ENCODE assay signal across 16 cellular contexts in genomic region chr11:120532511-120533196, GRCh38. TPM values are rescaled to one million over a fixed set of nuclear protein-coding genes. Genes with fewer than 3 reads are reported as not detected.
DNase-seq lines count a peak whose midpoint lies in the region; TF ChIP-seq lines count a peak whose summit lies in the region.
"Had no signal": no experiment of that assay in that cellular context is flagged by ENCODE, and none has a peak within 500 bp of the region (broad histone marks: within the 10 kb centered on the region; RNA-seq: fewer than 3 reads in every experiment).

No MANE protein-coding gene starts in this region.

- H3K9me3 Mint-ChIP-seq in nephron = no peaks in the 10 kb centered on the region
- H3K9me3 Mint-ChIP-seq: activated CD4-positive, alpha-beta T cell treated with anti-CD3 and anti-CD28 coated beads, Interleukin-2, amount 10 ng/mL, durations not matched to agents 24 days and 14 days had no signal

- CTCF ChIA-PET in AG04449 (lab: Yijun Ruan, JAX) = interaction anchor here (1.0 to 2.7 kb wide), 3 partner anchors 11 to 153 kb away, joined by 3 to 9 read pairs (median 3); no protein-coding TSS in a partner anchor
- CTCF ChIA-PET in RWPE1 (lab: Yijun Ruan, JAX) = no interaction called here

- H3K4me3 ChIP-seq in AG04449 (ENCODE audit: low read depth, low read length) = peak overlapping the region; percentile 2
- H3K4me3 ChIP-seq in cardiac fibroblast (replicated peaks in 1 of 2; ENCODE audit: low read depth in 2 of 2, low read length in 2 of 2) = no peak overlapping the region
- H3K4me3 ChIP-seq in transverse colon = no peak overlapping the region
- H3K4me3 ChIP-seq: BLaER1 treated with 17β-estradiol and CSF1 and Interleukin-3, amounts not matched to agents 10 nM and 100 nM; upper lobe of right lung had no signal

- H3K4me1 ChIP-seq in transverse colon = no peaks in the 10 kb centered on the region
- H3K4me1 ChIP-seq: BLaER1 treated with 17β-estradiol and CSF1 and Interleukin-3, amounts not matched to agents 10 nM and 100 nM; upper lobe of right lung had no signal

- peaks cover 86% of the 10 kb centered on the region for H3K27me3 ChIP-seq in transverse colon
- H3K27me3 ChIP-seq: BLaER1 treated with 17β-estradiol and CSF1 and Interleukin-3, amounts not matched to agents 10 nM and 100 nM had no signal

- 59 to 60% methylated on average over 7 to 11 of the region's 11 CpGs for WGBS in transverse colon (ENCODE audit: low coverage in 1 of 2), 2 donors

- H3K4me1 Mint-ChIP-seq in nephron = peaks cover 9% of the 10 kb centered on the region
- H3K4me1 Mint-ChIP-seq: activated CD4-positive, alpha-beta T cell treated with anti-CD3 and anti-CD28 coated beads, Interleukin-2, amount 10 ng/mL, durations not matched to agents 24 days and 14 days had no signal

- H3K27me3 Mint-ChIP-seq in nephron (ENCODE audit: low read depth) = peaks cover 40% of the 10 kb centered on the region

- no peak for TF ChIP-seq POLR2A in transverse colon (IDR thresholded peaks at IDR 0.05)

- POLR2A ChIA-PET in AG04449 (lab: Yijun Ruan, JAX) (no interaction called here), RWPE1 (lab: Yijun Ruan, JAX; ENCODE audit: low non-redundant PET) (no interaction called here)

- H3K36me3 Mint-ChIP-seq in nephron (ENCODE audit: low read depth) = no peaks in the 10 kb centered on the region

- in situ Hi-C loops in transverse colon (cut with MboI; ENCODE audit: low pct_ligation_motif_present in 1 of 4, low pct_unique_long_range_greater_than_20kb in 1 of 4, low sequenced_read_pairs in 3 of 4) = no loop called here

- intact Hi-C loops in transverse colon (cut with DNase I; ENCODE audit: low total_unique reads) = no loop called here

- H3K27ac ChIP-seq in RWPE1 = no peak overlapping the region
- no peak overlapping the region for H3K27ac ChIP-seq in transverse colon
- H3K27ac ChIP-seq: BLaER1 treated with 17β-estradiol and CSF1 and Interleukin-3, amounts not matched to agents 10 nM and 100 nM; upper lobe of right lung had no signal

- peak overlapping the region in 1 of 3 experiments; percentile 0 for H3K4me3 Mint-ChIP-seq in nephron
- H3K4me3 Mint-ChIP-seq: activated CD4-positive, alpha-beta T cell treated with anti-CD3 and anti-CD28 coated beads, Interleukin-2, amount 10 ng/mL, durations not matched to agents 24 days and 14 days had no signal

- H3K9me3 ChIP-seq in transverse colon = no peaks in the 10 kb centered on the region
- H3K9me3 ChIP-seq: BLaER1 treated with 17β-estradiol and CSF1 and Interleukin-3, amounts not matched to agents 10 nM and 100 nM; upper lobe of right lung had no signal

- TF ChIP-seq EP300 in transverse colon (IDR thresholded peaks at IDR 0.05; ENCODE audit: low read depth) = no peak

- no peaks in the 10 kb centered on the region for H3K36me3 ChIP-seq in transverse colon
- H3K36me3 ChIP-seq: BLaER1 treated with 17β-estradiol and CSF1 and Interleukin-3, amounts not matched to agents 10 nM and 100 nM; upper lobe of right lung had no signal

- H3K27ac Mint-ChIP-seq in nephron = peak overlapping the region; percentile 13 to 41 (median 21)
- H3K27ac Mint-ChIP-seq: activated CD4-positive, alpha-beta T cell treated with anti-CD3 and anti-CD28 coated beads, Interleukin-2, amount 10 ng/mL, durations not matched to agents 24 days and 14 days had no signal

- no peak for TF ChIP-seq CTCF in AG04449 (IDR thresholded peaks at IDR 0.05; ENCODE audit: insufficient read depth, low read length, missing control alignments)
- TF ChIP-seq CTCF in cardiac fibroblast (IDR thresholded peaks at IDR 0.05; ENCODE audit: low read depth, low read length) = no peak
- no peak for TF ChIP-seq CTCF in nephron (IDR thresholded peaks at IDR 0.05; ENCODE audit: unreplicated experiment in 3 of 3)
- no peak for TF ChIP-seq CTCF in RWPE1 (conservative IDR thresholded peaks at IDR 0.05; ENCODE audit: low read depth)
- no peak for TF ChIP-seq CTCF in transverse colon (IDR thresholded peaks at IDR 0.05)

- DNase-seq in AG04449 (ENCODE audit: low read depth, low spot score) = peak; percentile 17
- DNase-seq in H4 (ENCODE audit: low spot score) = peak; percentile 76
- peak; percentile 41 for DNase-seq in cardiac fibroblast (ENCODE audit: low read depth in 2 of 2)
- DNase-seq in RWPE1 (ENCODE audit: low spot score) = no peak
- DNase-seq in DMS153 treated with DMSO at 0.1 percent for 48 hours (lab: John Stamatoyannopoulos, UW; ENCODE audit: unreplicated experiment) = no peak
- no peak for DNase-seq in transverse colon
- no peak for DNase-seq in SHP77 treated with DMSO at 0.1 percent for 48 hours (lab: John Stamatoyannopoulos, UW)
- DNase-seq: activated CD4-positive, alpha-beta T cell treated with anti-CD3 and anti-CD28 coated beads, Interleukin-2, amount 10 ng/mL, durations not matched to agents 24 days and 14 days; GF-D8; mammary epithelial cell; NCI-H524; stimulated activated CD4-positive, alpha-beta T cell treated with anti-CD3 and anti-CD28 coated beads, Interleukin-15, amount 100 ng/mL, for 24 hours; upper lobe of right lung had no signal

RNA-seq across cellular contexts. Expression of gene GRIK4, which starts 21.1 kb away (rescaled TPM):
- 0.14 and 0.27 TPM in 2 replicates for total RNA-seq in H4 (2014; rRNA removed; shearing (Covaris generic))
- total RNA-seq in transverse colon = 1 to 10 TPM in 1 of 4 donors, not detected in 3; 2.6 TPM
- total RNA-seq: mammary epithelial cell; T-helper 2 cell treated with Interferon-gamma antibody and Interleukin-4, amounts not matched to agents 100 ng/mL and 5 ng/mL, for 36 hours had no signal

Comparison
In these comparisons a context has a peak if more than half of its experiments do, and no peak if none do; other contexts are left out.
1. DNase-seq: peak in AG04449 (single experiment), H4 (single experiment) and cardiac fibroblast (2 of 2); none in RWPE1 (single experiment), DMS153 treated with DMSO at 0.1 percent for 48 hours (single experiment), transverse colon (single experiment) and SHP77 treated with DMSO at 0.1 percent for 48 hours (single experiment).